ENCODE assay signal across 10 cellular contexts in the genomic region with DNA sequence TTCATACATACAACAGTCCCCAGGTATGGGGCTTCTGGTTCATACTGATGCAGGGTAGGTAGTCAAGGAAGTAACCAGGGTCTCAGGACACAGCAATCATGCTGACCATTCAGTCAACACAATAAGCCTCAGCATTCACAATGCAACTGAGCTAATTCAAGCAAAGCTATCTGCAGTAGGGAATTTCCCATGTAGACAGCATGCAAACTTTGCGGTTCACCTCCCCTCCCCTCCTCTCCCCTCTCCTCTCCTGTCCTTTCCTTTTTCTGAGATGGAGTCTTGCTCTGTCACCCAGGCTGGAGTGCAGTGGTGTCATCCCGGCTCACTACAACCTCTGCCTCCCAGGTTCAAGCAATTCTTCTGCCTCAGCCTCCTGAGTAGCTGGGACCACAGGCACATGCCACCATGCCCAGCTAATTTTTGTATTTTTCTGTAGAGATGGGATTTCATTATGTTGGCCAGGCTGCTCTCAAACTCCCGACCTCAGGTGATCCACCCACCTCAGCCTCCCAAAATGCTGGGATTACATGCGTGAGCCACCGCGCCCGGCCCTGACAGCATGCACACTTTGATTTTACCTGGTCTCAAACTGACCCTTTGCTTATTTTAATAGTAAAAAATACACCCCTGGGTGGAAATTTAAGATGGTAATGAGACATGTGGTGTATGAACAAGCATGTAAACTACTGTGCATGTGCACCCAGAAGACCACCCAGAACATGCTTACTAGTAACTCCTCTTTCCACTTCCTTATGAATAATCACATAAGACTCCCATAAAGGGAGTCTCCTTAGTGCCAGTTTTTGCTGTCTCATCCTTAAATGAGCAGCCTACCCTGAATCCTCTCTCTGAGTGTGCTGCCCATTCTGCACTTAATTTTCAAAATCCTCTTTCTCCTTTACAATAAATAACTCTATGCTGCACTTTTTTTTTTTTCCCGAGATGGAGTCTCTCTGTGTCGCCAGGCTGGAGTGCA. TPM values are rescaled to one million over a fixed set of nuclear protein-coding genes. Genes with fewer than 3 reads are reported as not detected.
A peak's percentile ranks its signal among the peaks of the same experiment; 100 is the strongest.
DNase-seq lines count a peak whose midpoint lies in the region; ATAC-seq lines count a peak whose summit lies in the region.
"Had no signal": no experiment of that assay in that cellular context is flagged by ENCODE, and none has a peak within 500 bp of the region (broad histone marks: within the 10 kb centered on the region; RNA-seq: fewer than 3 reads in every experiment).

No MANE protein-coding gene starts in this region.

- H3K36me3 Mint-ChIP-seq in effector memory CD8-positive, alpha-beta T cell (ENCODE audit: insufficient read depth), result no peaks in the 10 kb centered on the region
- H3K36me3 Mint-ChIP-seq: brain had no signal

- H3K4me3 Mint-ChIP-seq in effector memory CD8-positive, alpha-beta T cell, result no peak overlapping the region
- H3K4me3 Mint-ChIP-seq: brain had no signal

- H3K27me3 Mint-ChIP-seq in effector memory CD8-positive, alpha-beta T cell, result peaks cover 7 to 20% of the 10 kb centered on the region in 2 donors
- H3K27me3 Mint-ChIP-seq: brain had no signal

- H3K27ac Mint-ChIP-seq in effector memory CD8-positive, alpha-beta T cell, result no peak overlapping the region
- H3K27ac Mint-ChIP-seq: brain had no signal

- no peaks in the 10 kb centered on the region for H3K9me3 Mint-ChIP-seq in effector memory CD8-positive, alpha-beta T cell

- no peak overlapping the region for H3K4me3 ChIP-seq in HUES48 (ENCODE audit: low read depth, low read length)

- H3K27ac ChIP-seq in HUES48 (ENCODE audit: low read depth, low read length), result peak overlapping the region; percentile 27

- no peaks in the 10 kb centered on the region for H3K27me3 ChIP-seq in HUES48 (ENCODE audit: control insufficient read depth, insufficient read depth, low read length)

- peak; percentile 59 for DNase-seq in ACHN
- DNase-seq in effector memory CD8-positive, alpha-beta T cell, result no peak
- no peak for DNase-seq in amniotic stem cell (lab: John Stamatoyannopoulos, UW)
- DNase-seq in GOT3 (lab: John Stamatoyannopoulos, UW), result no peak
- no peak for DNase-seq in HT-29 (ENCODE audit: low spot score)
- DNase-seq: EL had no signal

- in situ Hi-C loops in ACHN (cut with HindIII; ENCODE audit: low pct_ligation_motif_present, low pct_unique_long_range_greater_than_20kb, low sequenced_read_pairs), result no loop called here

- peaks cover 6% of the 10 kb centered on the region; the same call in 1 of the 2 replicates for H3K4me1 ChIP-seq in HUES48 (ENCODE audit: control insufficient read depth, insufficient read depth, low read length)

- peak; percentile 64 for ATAC-seq in GM18520 (IDR thresholded peaks at IDR 0.05; ENCODE audit: unreplicated experiment)
- ATAC-seq in effector memory CD8-positive, alpha-beta T cell (replicated peaks), result peak; percentile 46
- no peak for ATAC-seq in HG03025 (IDR thresholded peaks at IDR 0.05; ENCODE audit: low FRiP score, unreplicated experiment)

- H3K36me3 ChIP-seq in HUES48 (ENCODE audit: control insufficient read depth, insufficient read depth, low read length), result no peaks in the 10 kb centered on the region

- no peaks in the 10 kb centered on the region for H3K9me3 ChIP-seq in HUES48 (ENCODE audit: control insufficient read depth, insufficient read depth, low read length)

- no peak overlapping the region for H3K9ac ChIP-seq in HUES48 (ENCODE audit: low read depth, low read length)

- H3K4me1 Mint-ChIP-seq in effector memory CD8-positive, alpha-beta T cell (ENCODE audit: low read depth in 2 of 2), result no peaks in the 10 kb centered on the region

RNA-seq across cellular contexts. Expression of a gene that starts 9.3 kb away (rescaled TPM):
- total RNA-seq in HT-29 (2014; rRNA removed; shearing (Covaris generic)), result 4.8 and 4.9 TPM in 2 replicates

RNA-seq across cellular contexts. Expression of a gene that starts 39.8 kb away (rescaled TPM):
- 0.08 TPM in 1 of 2 replicates, not detected in the other for total RNA-seq in HT-29 (2014; rRNA removed; shearing (Covaris generic))

RNA-seq across cellular contexts. Expression of a gene that starts 55.5 kb away (rescaled TPM):
- total RNA-seq in HT-29 (2014; rRNA removed; shearing (Covaris generic)), result 7.3 and 7.5 TPM in 2 replicates
